ENCODE assay signal across 20 cellular contexts in genomic region chr5:123880875-123881274, GRCh38.
"Had no signal": no experiment of that assay in that cellular context is flagged by ENCODE, and none has a peak within 500 bp of the region (broad histone marks: within the 10 kb centered on the region; RNA-seq: fewer than 3 reads in every experiment).

No MANE protein-coding gene starts in this region.

- H3K36me3 ChIP-seq: SJCRH30 had no signal

- DNase-seq: KBM-7, MV-4-11, NCI-H1048, NCI-H1105 treated with DMSO at 0.1 percent for 48 hours, NCI-H1417 treated with DMSO at 0.1 percent for 48 hours, NCI-H146, NCI-H1694 treated with DMSO at 0.1 percent for 48 hours, NCI-H1930, NCI-H2081, NCI-H2171, NCI-H226, NCI-H446, NCI-H510A, NCI-H524 treated with DMSO at 0.1 percent for 48 hours, NCI-H69, NCI-H774, SHP77 treated with DMSO at 0.1 percent for 48 hours, SJCRH30, T-helper 1 cell had no signal

- H3K27ac ChIP-seq: SJCRH30 had no signal

- H3K4me3 ChIP-seq: SJCRH30 had no signal

- ATAC-seq: Right ventricle myocardium inferior had no signal

- H3K9me3 ChIP-seq: SJCRH30 had no signal
